13 cellular contexts compared by ENCODE assay signal in genomic region chr14:76780875-76781647, GRCh38. TPM values are rescaled to one million over a fixed set of nuclear protein-coding genes. Genes with fewer than 3 reads are reported as not detected.
A peak's percentile ranks its signal among the peaks of the same experiment; 100 is the strongest.
DNase-seq lines count a peak whose midpoint lies in the region; ATAC-seq, FAIRE-seq and TF ChIP-seq lines count a peak whose summit lies in the region.
"Had no signal": no experiment of that assay in that cellular context is flagged by ENCODE, and none has a peak within 500 bp of the region (broad histone marks: within the 10 kb centered on the region; RNA-seq: fewer than 3 reads in every experiment).

No MANE protein-coding gene starts in this region.

- H3K27ac ChIP-seq in astrocyte (ENCODE audit: low read depth, low read length), result no peak overlapping the region
- H3K27ac ChIP-seq in temporal lobe (ENCODE audit: low read depth, low read length), result peak overlapping the region; percentile 88
- no peak overlapping the region for H3K27ac ChIP-seq in OCI-LY7 (ENCODE audit: low read depth, low read length, poor library complexity, severe bottlenecking)
- H3K27ac ChIP-seq: PC-9 had no signal

- H4K20me1 ChIP-seq in astrocyte (ENCODE audit: insufficient read depth, low read length), result peaks cover 5% of the 10 kb centered on the region
- no peaks in the 10 kb centered on the region for H4K20me1 ChIP-seq in OCI-LY7 (ENCODE audit: insufficient read depth, low read length)

- no peaks in the 10 kb centered on the region for H3K9me2 ChIP-seq in OCI-LY7 (ENCODE audit: insufficient read depth, low read length)

- BruUV-seq in OCI-LY7 (replicated peaks; lab: Mats Ljungman, UMichigan), result no TSS peak

- H3K79me2 ChIP-seq in astrocyte (ENCODE audit: insufficient read depth, low read length) (no peaks in the 10 kb centered on the region), OCI-LY7 (ENCODE audit: insufficient read depth, low read depth, low read length) (no peaks in the 10 kb centered on the region)

- peak overlapping the region; percentile 55 for H3K27ac Mint-ChIP-seq in activated naive CD4-positive, alpha-beta T cell treated with anti-CD3 and anti-CD28 coated beads, Interleukin-2, amount 50 U/mL, for 24 hours
- H3K27ac Mint-ChIP-seq in astrocyte (ENCODE audit: unreplicated experiment), result no peak overlapping the region
- H3K27ac Mint-ChIP-seq: GM23338; IgD-negative memory B cell; natural killer cell treated with Interleukin-12 subunit alpha and Interleukin-12 subunit beta and Interleukin-15 and Interleukin-18, amount 100 ng/mL, for 72 hours had no signal

- H3K4me1 Mint-ChIP-seq in activated naive CD4-positive, alpha-beta T cell treated with anti-CD3 and anti-CD28 coated beads, Interleukin-2, amount 50 U/mL, for 24 hours, result peaks cover 18% of the 10 kb centered on the region
- H3K4me1 Mint-ChIP-seq in astrocyte (ENCODE audit: low read depth, unreplicated experiment), result peaks cover 20% of the 10 kb centered on the region

- no peaks in the 10 kb centered on the region for H3K36me3 ChIP-seq in astrocyte (ENCODE audit: insufficient read depth, low read length)
- peaks cover 14% of the 10 kb centered on the region; the same call in 1 of the 2 replicates for H3K36me3 ChIP-seq in OCI-LY7 (ENCODE audit: insufficient read depth, low read length)

- no peaks in the 10 kb centered on the region for H3K27me3 ChIP-seq in astrocyte (ENCODE audit: insufficient read depth, low read length)

- DNase-seq in activated naive CD4-positive, alpha-beta T cell treated with anti-CD3 and anti-CD28 coated beads, Interleukin-2, amount 50 U/mL, for 16 hours, result no peak
- DNase-seq in astrocyte (ENCODE audit: low read depth), result peak; percentile 8
- no peak for DNase-seq in left lobe of liver (ENCODE audit: low spot score)
- no peak for DNase-seq in DMS114 treated with DMSO at 0.1 percent for 48 hours (lab: John Stamatoyannopoulos, UW; ENCODE audit: unreplicated experiment)
- no peak for DNase-seq in OCI-LY7 (ENCODE audit: low spot score)
- DNase-seq: effector CD4-positive, alpha-beta T cell; PC-9 had no signal

- no peaks in the 10 kb centered on the region for H3K27me3 Mint-ChIP-seq in activated naive CD4-positive, alpha-beta T cell treated with anti-CD3 and anti-CD28 coated beads, Interleukin-2, amount 50 U/mL, for 24 hours
- peaks cover 5% of the 10 kb centered on the region for H3K27me3 Mint-ChIP-seq in astrocyte (ENCODE audit: low read depth, unreplicated experiment)
- H3K27me3 Mint-ChIP-seq: IgD-negative memory B cell; natural killer cell treated with Interleukin-12 subunit alpha and Interleukin-12 subunit beta and Interleukin-15 and Interleukin-18, amount 100 ng/mL, for 72 hours had no signal

- H3K4me1 ChIP-seq in astrocyte (ENCODE audit: insufficient read depth, low read length) (peaks cover 14% of the 10 kb centered on the region), OCI-LY7 (ENCODE audit: insufficient read depth, low read length, poor library complexity, severe bottlenecking) (no peaks in the 10 kb centered on the region)

- intact Hi-C loops in OCI-LY7 (cut with micrococcal nuclease; ENCODE audit: unreplicated experiment), result no loop called here

- H3K4me3 ChIP-seq in astrocyte (ENCODE audit: insufficient read depth, low read depth, low read length), result no peak overlapping the region
- H3K4me3 ChIP-seq in OCI-LY7 (ENCODE audit: low read depth, low read length, poor library complexity, severe bottlenecking), result no peak overlapping the region
- H3K4me3 ChIP-seq: GM23338, PC-9 had no signal

- H3K9me3 ChIP-seq in astrocyte (ENCODE audit: insufficient read depth, low read depth, low read length) (no peaks in the 10 kb centered on the region), OCI-LY7 (ENCODE audit: low read length) (no peaks in the 10 kb centered on the region)

- TF ChIP-seq CTCF in astrocyte (IDR thresholded peaks at IDR 0.05; ENCODE audit: insufficient read depth, low read depth, low read length) (no peak), OCI-LY7 (conservative IDR thresholded peaks at IDR 0.05; ENCODE audit: low read length) (no peak)

- no peaks in the 10 kb centered on the region for H3K9me3 Mint-ChIP-seq in activated naive CD4-positive, alpha-beta T cell treated with anti-CD3 and anti-CD28 coated beads, Interleukin-2, amount 50 U/mL, for 24 hours
- H3K9me3 Mint-ChIP-seq in astrocyte (ENCODE audit: unreplicated experiment), result no peaks in the 10 kb centered on the region
- H3K9me3 Mint-ChIP-seq: GM23338; IgD-negative memory B cell; natural killer cell treated with Interleukin-12 subunit alpha and Interleukin-12 subunit beta and Interleukin-15 and Interleukin-18, amount 100 ng/mL, for 72 hours had no signal

- ATAC-seq in left lobe of liver (peak; percentile 28), HG03520 (IDR thresholded peaks at IDR 0.05; ENCODE audit: unreplicated experiment) (no peak)
- ATAC-seq: GM23338; natural killer cell treated with Interleukin-12 subunit alpha and Interleukin-12 subunit beta and Interleukin-15 and Interleukin-18, amount 100 ng/mL, for 72 hours had no signal

- H3K9ac ChIP-seq in astrocyte (ENCODE audit: low read length), result no peak overlapping the region

- no peak overlapping the region for H3K4me3 Mint-ChIP-seq in activated naive CD4-positive, alpha-beta T cell treated with anti-CD3 and anti-CD28 coated beads, Interleukin-2, amount 50 U/mL, for 24 hours
- no peak overlapping the region for H3K4me3 Mint-ChIP-seq in astrocyte (ENCODE audit: unreplicated experiment)
- H3K4me3 Mint-ChIP-seq: GM23338; IgD-negative memory B cell; natural killer cell treated with Interleukin-12 subunit alpha and Interleukin-12 subunit beta and Interleukin-15 and Interleukin-18, amount 100 ng/mL, for 72 hours had no signal

- H3K36me3 Mint-ChIP-seq in activated naive CD4-positive, alpha-beta T cell treated with anti-CD3 and anti-CD28 coated beads, Interleukin-2, amount 50 U/mL, for 24 hours, result peaks cover 4% of the 10 kb centered on the region
- H3K36me3 Mint-ChIP-seq in astrocyte (ENCODE audit: low read depth, unreplicated experiment), result peaks cover 10% of the 10 kb centered on the region
- H3K36me3 Mint-ChIP-seq: natural killer cell treated with Interleukin-12 subunit alpha and Interleukin-12 subunit beta and Interleukin-15 and Interleukin-18, amount 100 ng/mL, for 72 hours had no signal

- FAIRE-seq in astrocyte (lab: Jason Lieb, UNC), result no peak

- CTCF ChIA-PET in OCI-LY7 (lab: Charles Lee; ENCODE audit: unreplicated experiment), result interaction anchor here (0.7 kb wide), 1 partner anchor 701 kb away, joined by 3 read pairs; no protein-coding TSS in a partner anchor

- POLR2A ChIA-PET in OCI-LY7 (lab: Charles Lee), result interaction anchor here (0.9 to 1.4 kb wide), 2 partner anchors 12 to 30 kb away, joined by 3 to 6 read pairs; no protein-coding TSS in a partner anchor

- H2AFZ ChIP-seq in astrocyte (ENCODE audit: low read depth, low read length) (no peak overlapping the region), OCI-LY7 (ENCODE audit: low read length) (no peak overlapping the region)
- H2AFZ ChIP-seq: GM23338, PC-9 had no signal

- H3K4me2 ChIP-seq in astrocyte (ENCODE audit: low read length) (no peak overlapping the region), OCI-LY7 (ENCODE audit: low read length) (no peak overlapping the region)
- H3K4me2 ChIP-seq: GM23338, PC-9 had no signal

RNA-seq across cellular contexts. Expression of gene VASH1, which starts 19.8 kb away (rescaled TPM):
- total RNA-seq in astrocyte, result 13.6 and 23.6 TPM in 2 replicates
- total RNA-seq in left lobe of liver, result 3.0 TPM
- total RNA-seq in temporal lobe, result 79.9 TPM
- not detected in 2 replicates for total RNA-seq in OCI-LY7 (2014; rRNA removed; shearing (Covaris generic))
- total RNA-seq in OCI-LY7 (2022), result not detected in 2 replicates

RNA-seq across cellular contexts. Expression of gene ANGEL1, which starts 31.6 kb away (rescaled TPM):
- total RNA-seq in astrocyte (12.7 and 15.0 TPM in 2 replicates), left lobe of liver (22.2 TPM), temporal lobe (8.6 TPM), OCI-LY7 (2022) (33.7 and 36.4 TPM in 2 replicates)
- 16.1 and 17.6 TPM in 2 replicates for total RNA-seq in OCI-LY7 (2014; rRNA removed; shearing (Covaris generic))

RNA-seq across cellular contexts. Expression of gene LRRC74A, which starts 45.1 kb away (rescaled TPM):
- total RNA-seq in astrocyte (not detected in 2 replicates), left lobe of liver (not detected), temporal lobe (not detected), OCI-LY7 (2022) (not detected in 2 replicates)
- total RNA-seq in OCI-LY7 (2014; rRNA removed; shearing (Covaris generic)), result not detected in 2 replicates
- total RNA-seq: GM23338; natural killer cell treated with Interleukin-12 subunit alpha and Interleukin-12 subunit beta and Interleukin-15 and Interleukin-18, amount 100 ng/mL, for 72 hours; PC-9 had no signal
